ENCODE assay signal across 21 cellular contexts in genomic region chr20:51452091-51452613, GRCh38.
DNase-seq lines count a peak whose midpoint lies in the region; ATAC-seq and TF ChIP-seq lines count a peak whose summit lies in the region.
"Had no signal": no experiment of that assay in that cellular context is flagged by ENCODE, and none has a peak within 500 bp of the region (broad histone marks: within the 10 kb centered on the region; RNA-seq: fewer than 3 reads in every experiment).

No MANE protein-coding gene starts in this region.

- H3K23ac ChIP-seq in mesendoderm (ENCODE audit: low read length) = no peak overlapping the region

- CTCF ChIA-PET in activated CD8-positive, alpha-beta T cell treated with anti-CD3 and anti-CD28 coated beads, Interleukin-2, amount 10 ng/mL, durations not matched to agents 7 days and 5 days (lab: Charles Lee) = no interaction called here

- TF ChIP-seq CTCF in esophagus squamous epithelium (IDR thresholded peaks at IDR 0.05) = no peak

- H3K27me3 Mint-ChIP-seq in activated CD8-positive, alpha-beta T cell treated with anti-CD3 and anti-CD28 coated beads, Interleukin-2, amount 10 ng/mL, durations not matched to agents 7 days and 5 days (ENCODE audit: low read depth) = no peaks in the 10 kb centered on the region
- H3K27me3 Mint-ChIP-seq in naive thymus-derived CD8-positive, alpha-beta T cell = no peaks in the 10 kb centered on the region
- H3K27me3 Mint-ChIP-seq: stimulated activated naive B cell treated with anti-CD40 and anti-IgM and Interleukin-4, amounts not matched to agents 10 μg/mL and 1 μg/mL and 100 μg/mL, for 72 hours had no signal

- H3K4me3 ChIP-seq in esophagus squamous epithelium (no peak overlapping the region), MG63 (no peak overlapping the region), mesendoderm (ENCODE audit: low read length) (no peak overlapping the region)
- H3K4me3 ChIP-seq: colonic mucosa, thyroid gland had no signal

- TF ChIP-seq EP300 in Ishikawa (IDR thresholded peaks at IDR 0.05; ENCODE audit: borderline replicate concordance) = no peak

- H3K36me3 ChIP-seq in esophagus squamous epithelium (peaks cover 0 to 17% (median 0%) of the 10 kb centered on the region in 3 donors), MG63 (no peaks in the 10 kb centered on the region), mesendoderm (ENCODE audit: control insufficient read depth, insufficient read depth, low read length) (no peaks in the 10 kb centered on the region)
- H3K36me3 ChIP-seq: colonic mucosa, thyroid gland had no signal

- H3K4me1 Mint-ChIP-seq in activated CD8-positive, alpha-beta T cell treated with anti-CD3 and anti-CD28 coated beads, Interleukin-2, amount 10 ng/mL, durations not matched to agents 7 days and 5 days (ENCODE audit: low read depth) = peaks cover 26% of the 10 kb centered on the region
- peaks cover 0 to 21% (median 17%) of the 10 kb centered on the region in 4 donors for H3K4me1 Mint-ChIP-seq in naive thymus-derived CD8-positive, alpha-beta T cell

- H3K27ac Mint-ChIP-seq in activated CD8-positive, alpha-beta T cell treated with anti-CD3 and anti-CD28 coated beads, Interleukin-2, amount 10 ng/mL, durations not matched to agents 7 days and 5 days = peak overlapping the region; percentile 3
- peak overlapping the region in 6 of 10 donors; percentile 6 to 88 (median 56) for H3K27ac Mint-ChIP-seq in naive thymus-derived CD8-positive, alpha-beta T cell

- H3K4ac ChIP-seq in mesendoderm (ENCODE audit: low read depth, low read length) = no peak overlapping the region

- H3K4me3 Mint-ChIP-seq in activated CD8-positive, alpha-beta T cell treated with anti-CD3 and anti-CD28 coated beads, Interleukin-2, amount 10 ng/mL, durations not matched to agents 7 days and 5 days = no peak overlapping the region
- no peak overlapping the region for H3K4me3 Mint-ChIP-seq in naive thymus-derived CD8-positive, alpha-beta T cell
- H3K4me3 Mint-ChIP-seq: brain; CD14-positive monocyte; stimulated activated naive B cell treated with anti-CD40 and anti-IgM and Interleukin-4, amounts not matched to agents 10 μg/mL and 1 μg/mL and 100 μg/mL, for 72 hours had no signal

- no peaks in the 10 kb centered on the region for H3K9me3 ChIP-seq in esophagus squamous epithelium
- H3K9me3 ChIP-seq in MG63 = peaks cover 2% of the 10 kb centered on the region; the same call in 1 of the 2 replicates
- H3K9me3 ChIP-seq: colonic mucosa, thyroid gland had no signal

- peaks cover 74% of the 10 kb centered on the region for H3K36me3 Mint-ChIP-seq in activated CD8-positive, alpha-beta T cell treated with anti-CD3 and anti-CD28 coated beads, Interleukin-2, amount 10 ng/mL, durations not matched to agents 7 days and 5 days (ENCODE audit: low read depth)
- peaks cover 31 to 79% (median 43%) of the 10 kb centered on the region in 3 donors for H3K36me3 Mint-ChIP-seq in naive thymus-derived CD8-positive, alpha-beta T cell
- H3K36me3 Mint-ChIP-seq: brain, CD14-positive monocyte had no signal

- H3K79me1 ChIP-seq in mesendoderm (ENCODE audit: low read length) = no peaks in the 10 kb centered on the region

- no peak for TF ChIP-seq RAD21 in Ishikawa (IDR thresholded peaks at IDR 0.05; ENCODE audit: low read depth)

- DNase-seq in activated effector memory CD4-positive, alpha-beta T cell treated with anti-CD3 and anti-CD28 coated beads, Interleukin-2, amount 50 U/mL, for 16 hours = peak; percentile 28
- DNase-seq in activated effector memory CD4-positive, alpha-beta T cell treated with Interleukin-2 at 50 U/mL for 16 hours = no peak
- no peak for DNase-seq in activated CD8-positive, alpha-beta T cell treated with anti-CD3 and anti-CD28 coated beads, Interleukin-2, amount 10 ng/mL, durations not matched to agents 7 days and 5 days
- DNase-seq in naive thymus-derived CD8-positive, alpha-beta T cell = no peak
- DNase-seq in esophagus squamous epithelium (lab: John Stamatoyannopoulos, UW) (no peak), MG63 (no peak), mesendoderm (no peak)
- DNase-seq: colonic mucosa; DMS53; GDM1; NCI-H2081; nucleus accumbens; small intestine; stimulated activated CD4-positive, alpha-beta T cell treated with anti-CD3 and anti-CD28 coated beads, Interleukin-2, amount 100 ng/mL, for 24 hours; stimulated activated naive B cell treated with anti-CD40 and anti-IgM and Interleukin-4, amounts not matched to agents 10 μg/mL and 1 μg/mL and 100 μg/mL, for 72 hours; thyroid gland had no signal

- WGBS in esophagus squamous epithelium, 2 donors = 88 to 90% methylated on average over 6 of the region's 6 CpGs
- WGBS in mesendoderm (ENCODE audit: extremely low coverage, insufficient coverage, low lambda C conversion rate) = no CpG with 5 or more reads among the region's 6 CpGs

- intact Hi-C loops in esophagus squamous epithelium (cut with DNase I) = no loop called here

- H2BK120ac ChIP-seq in mesendoderm (ENCODE audit: low read depth, low read length) = no peak overlapping the region

- H4K5ac ChIP-seq in mesendoderm (ENCODE audit: low read length) = no peak overlapping the region

- ATAC-seq in activated CD8-positive, alpha-beta T cell treated with anti-CD3 and anti-CD28 coated beads, Interleukin-2, amount 10 ng/mL, durations not matched to agents 7 days and 5 days = no peak
- no peak for ATAC-seq in naive thymus-derived CD8-positive, alpha-beta T cell
- ATAC-seq: activated CD4-positive, CD25-positive, alpha-beta regulatory T cell treated with anti-CD3 and anti-CD28 coated beads, Interleukin-2, amount 50 U/mL, for 24 hours; stimulated activated naive B cell treated with anti-CD40 and anti-IgM and Interleukin-4, amounts not matched to agents 10 μg/mL and 1 μg/mL and 100 μg/mL, for 72 hours had no signal

- no peaks in the 10 kb centered on the region for H3K79me2 ChIP-seq in mesendoderm (ENCODE audit: control insufficient read depth, insufficient read depth, low read length)

- H4K8ac ChIP-seq in mesendoderm (ENCODE audit: low read depth, low read length) = no peak overlapping the region

- no peak overlapping the region for H2AK5ac ChIP-seq in mesendoderm (ENCODE audit: low read length)

- no peak overlapping the region for H3K56ac ChIP-seq in mesendoderm (ENCODE audit: low read length)

- H3K27me3 ChIP-seq in esophagus squamous epithelium = no peaks in the 10 kb centered on the region
- H3K27me3 ChIP-seq in MG63 = no peaks in the 10 kb centered on the region
- H3K27me3 ChIP-seq in mesendoderm (ENCODE audit: insufficient read depth, low read length, poor library complexity) = no peaks in the 10 kb centered on the region
- H3K27me3 ChIP-seq: colonic mucosa, thyroid gland had no signal

- H3K9ac ChIP-seq in mesendoderm (ENCODE audit: low read length) = no peak overlapping the region

- no peak overlapping the region for H3K4me2 ChIP-seq in mesendoderm (ENCODE audit: low read length)

- POLR2A ChIA-PET in activated CD8-positive, alpha-beta T cell treated with anti-CD3 and anti-CD28 coated beads, Interleukin-2, amount 10 ng/mL, durations not matched to agents 7 days and 5 days (lab: Charles Lee) = no interaction called here
- POLR2A ChIA-PET in naive thymus-derived CD8-positive, alpha-beta T cell (lab: Charles Lee) = no interaction called here

- no peak overlapping the region for H2BK15ac ChIP-seq in mesendoderm (replicated peaks; ENCODE audit: low read depth)

- H3K27ac ChIP-seq in esophagus squamous epithelium (no peak overlapping the region), mesendoderm (ENCODE audit: low read depth, low read length) (no peak overlapping the region)
- H3K27ac ChIP-seq: colonic mucosa, HL-60, thyroid gland had no signal

- H2BK5ac ChIP-seq in mesendoderm (ENCODE audit: low read length) = no peak overlapping the region

- no peak for TF ChIP-seq POLR2A in esophagus squamous epithelium (IDR thresholded peaks at IDR 0.05)

- H3K9me3 Mint-ChIP-seq in activated CD8-positive, alpha-beta T cell treated with anti-CD3 and anti-CD28 coated beads, Interleukin-2, amount 10 ng/mL, durations not matched to agents 7 days and 5 days (ENCODE audit: insufficient read depth) = peaks cover 4% of the 10 kb centered on the region
- no peaks in the 10 kb centered on the region for H3K9me3 Mint-ChIP-seq in naive thymus-derived CD8-positive, alpha-beta T cell

- H3K18ac ChIP-seq in mesendoderm (ENCODE audit: low read length) = no peak overlapping the region

- peaks cover 6 to 55% (median 22%) of the 10 kb centered on the region in 3 donors for H3K4me1 ChIP-seq in esophagus squamous epithelium
- H3K4me1 ChIP-seq in mesendoderm (ENCODE audit: control insufficient read depth, low read depth, low read length) = peaks cover 2% of the 10 kb centered on the region

TF ChIP-seq in Ishikawa, 13 proteins besides CTCF, POLR2A, EP300 and RAD21 (continues in another document):
- TF ChIP-seq REST (IDR thresholded peaks at IDR 0.05; ENCODE audit: low read depth) (no peak), TCF12 (IDR thresholded peaks at IDR 0.05; ENCODE audit: low read depth) (no peak), ZBTB7A (IDR thresholded peaks at IDR 0.05; ENCODE audit: low read depth) (no peak), MAX (IDR thresholded peaks at IDR 0.05) (no peak), TAF1 (IDR thresholded peaks at IDR 0.05; ENCODE audit: low read depth) (no peak)
